ENCODE assay signal across 18 cellular contexts in genomic region chr15:64751464-64751863, GRCh38. TPM values are rescaled to one million over a fixed set of nuclear protein-coding genes. Genes with fewer than 3 reads are reported as not detected.
DNase-seq lines count a peak whose midpoint lies in the region; ATAC-seq and TF ChIP-seq lines count a peak whose summit lies in the region.
"Had no signal": no experiment of that assay in that cellular context is flagged by ENCODE, and none has a peak within 500 bp of the region (broad histone marks: within the 10 kb centered on the region; RNA-seq: fewer than 3 reads in every experiment).

No MANE protein-coding gene starts in this region.

- H3K79me1 ChIP-seq in neuronal stem cell (ENCODE audit: low read depth, low read length), result peaks cover 5% of the 10 kb centered on the region

- POLR2A ChIA-PET in CD8-positive, alpha-beta memory T cell (lab: Charles Lee), result no interaction called here

- DNase-seq in right atrium auricular region (ENCODE audit: low spot score), result no peak
- DNase-seq in cardiac septum (ENCODE audit: low spot score), result no peak
- peak; percentile 30 for DNase-seq in foreskin melanocyte
- DNase-seq in neuronal stem cell (ENCODE audit: low spot score), result no peak
- DNase-seq in CD8-positive, alpha-beta memory T cell, result no peak
- DNase-seq in NCI-H146 treated with DMSO at 0.1 percent for 48 hours (lab: John Stamatoyannopoulos, UW; ENCODE audit: unreplicated experiment), result no peak
- no peak for DNase-seq in NCI-H510A treated with DMSO at 0.1 percent for 48 hours (lab: John Stamatoyannopoulos, UW)
- DNase-seq: NCI-H1417, NCI-H2029, NCI-H2171 treated with DMSO at 0.1 percent for 48 hours, NCI-H82, Peyer's patch, SHP77 treated with DMSO at 0.1 percent for 48 hours had no signal

- TF ChIP-seq CTCF in right atrium auricular region (IDR thresholded peaks at IDR 0.05), result no peak

- no peak overlapping the region for H4K91ac ChIP-seq in neuronal stem cell (ENCODE audit: low read depth, low read length, poor library complexity)

- no peak overlapping the region for H3K4me2 ChIP-seq in neuronal stem cell (ENCODE audit: insufficient read depth, low read length, poor library complexity, severe bottlenecking)

- no peak overlapping the region for H3K9ac ChIP-seq in neuronal stem cell (ENCODE audit: low read depth, low read length, poor library complexity)
- H3K9ac ChIP-seq: BLaER1 treated with 17β-estradiol and CSF1 and Interleukin-3, amounts not matched to agents 10 nM and 100 nM had no signal

- intact Hi-C loops in cardiac septum (cut with DNase I), result no loop called here

- H2BK120ac ChIP-seq in neuronal stem cell (ENCODE audit: low read depth, low read length), result peak overlapping the region; percentile 61

- no CpG with 5 or more reads among the region's 13 CpGs for WGBS in neuronal stem cell (ENCODE audit: extremely low coverage in 2 of 2, insufficient read length in 2 of 2, insufficient replicate concordance in 1 of 2), 2 donors

- peak overlapping the region; percentile 63 for H2AK5ac ChIP-seq in neuronal stem cell (ENCODE audit: low read depth, low read length)

- H3K4me3 ChIP-seq in right atrium auricular region (no peak overlapping the region), neuronal stem cell (ENCODE audit: low read length in 2 of 2) (no peak overlapping the region)
- H3K4me3 ChIP-seq in CD8-positive, alpha-beta memory T cell (ENCODE audit: low read length), result no peak overlapping the region
- H3K4me3 ChIP-seq: BLaER1 treated with 17β-estradiol and CSF1 and Interleukin-3, amounts not matched to agents 10 nM and 100 nM; Peyer's patch had no signal

- H3K36me3 ChIP-seq in right atrium auricular region (peaks cover 16% of the 10 kb centered on the region), neuronal stem cell (replicated peaks in 1 of 2; ENCODE audit: control insufficient read depth in 2 of 2, insufficient read depth in 2 of 2, low read length in 2 of 2) (peaks cover 0 to 45% of the 10 kb centered on the region in 2 donors)
- H3K36me3 ChIP-seq in CD8-positive, alpha-beta memory T cell (ENCODE audit: insufficient read depth, low read length), result no peaks in the 10 kb centered on the region
- H3K36me3 ChIP-seq: BLaER1 treated with 17β-estradiol and CSF1 and Interleukin-3, amounts not matched to agents 10 nM and 100 nM; Peyer's patch had no signal

- CTCF ChIA-PET in CD8-positive, alpha-beta memory T cell (lab: Charles Lee), result interaction anchor here (1.1 kb wide), 1 partner anchor 9 kb away, joined by 3 read pairs; no protein-coding TSS in a partner anchor

- no peak for ATAC-seq in HG03460 (IDR thresholded peaks at IDR 0.05; ENCODE audit: unreplicated experiment)
- ATAC-seq: HCT116 had no signal

- H3K27ac Mint-ChIP-seq in CD8-positive, alpha-beta memory T cell, result no peak overlapping the region
- H3K27ac Mint-ChIP-seq: IgD-negative memory B cell had no signal

- H3K14ac ChIP-seq in neuronal stem cell (ENCODE audit: low read length), result no peak overlapping the region

- peak overlapping the region; percentile 85 for H3K23ac ChIP-seq in neuronal stem cell (ENCODE audit: low read depth, low read length, poor library complexity)

- H3K18ac ChIP-seq in neuronal stem cell (ENCODE audit: low read length), result peak overlapping the region; percentile 28

- no peak overlapping the region for H2BK5ac ChIP-seq in neuronal stem cell (ENCODE audit: low read length)

- H3K27ac ChIP-seq in right atrium auricular region (peak overlapping the region; percentile 78 to 90), neuronal stem cell (replicated peaks; ENCODE audit: low read length) (no peak overlapping the region)
- H3K27ac ChIP-seq in CD8-positive, alpha-beta memory T cell (ENCODE audit: low read depth, low read length), result no peak overlapping the region
- H3K27ac ChIP-seq: 22Rv1; BLaER1 treated with 17β-estradiol and CSF1 and Interleukin-3, amounts not matched to agents 10 nM and 100 nM had no signal

- H4K8ac ChIP-seq in neuronal stem cell (ENCODE audit: low read depth, low read length), result no peak overlapping the region

- H3K4me1 ChIP-seq in right atrium auricular region (peaks cover 0 to 76% of the 10 kb centered on the region in 2 donors), neuronal stem cell (ENCODE audit: control insufficient read depth in 2 of 2, insufficient read depth in 1 of 2, low read depth in 1 of 2, low read length in 2 of 2) (peaks cover 0 to 10% of the 10 kb centered on the region in 2 donors)
- H3K4me1 ChIP-seq in CD8-positive, alpha-beta memory T cell (ENCODE audit: insufficient read depth, low read length), result no peaks in the 10 kb centered on the region

- H2BK15ac ChIP-seq in neuronal stem cell (ENCODE audit: low read length), result no peak overlapping the region

- no peak overlapping the region for H3K4ac ChIP-seq in neuronal stem cell (ENCODE audit: low read length)

- no peaks in the 10 kb centered on the region for H3K9me3 ChIP-seq in right atrium auricular region
- H3K9me3 ChIP-seq in neuronal stem cell (replicated peaks in 1 of 2; ENCODE audit: control insufficient read depth in 2 of 2, insufficient read depth in 1 of 2, low read depth in 1 of 2, low read length in 2 of 2), result no peaks in the 10 kb centered on the region
- H3K9me3 ChIP-seq in CD8-positive, alpha-beta memory T cell (ENCODE audit: low read length), result no peaks in the 10 kb centered on the region
- H3K9me3 ChIP-seq: BLaER1 treated with 17β-estradiol and CSF1 and Interleukin-3, amounts not matched to agents 10 nM and 100 nM; Peyer's patch had no signal

- H3K4me1 Mint-ChIP-seq in CD8-positive, alpha-beta memory T cell, result no peaks in the 10 kb centered on the region

- H2BK12ac ChIP-seq in neuronal stem cell (ENCODE audit: low read length), result no peak overlapping the region

- no peaks in the 10 kb centered on the region for H3K9me3 Mint-ChIP-seq in CD8-positive, alpha-beta memory T cell
- H3K9me3 Mint-ChIP-seq: IgD-negative memory B cell had no signal

- no peaks in the 10 kb centered on the region for H3K36me3 Mint-ChIP-seq in CD8-positive, alpha-beta memory T cell
- H3K36me3 Mint-ChIP-seq: IgD-negative memory B cell had no signal

- H3K27me3 ChIP-seq in right atrium auricular region (no peaks in the 10 kb centered on the region), neuronal stem cell (ENCODE audit: control insufficient read depth in 3 of 3, insufficient read depth in 3 of 3, low read depth in 1 of 3, low read length in 3 of 3) (no peaks in the 10 kb centered on the region)
- no peaks in the 10 kb centered on the region for H3K27me3 ChIP-seq in CD8-positive, alpha-beta memory T cell (ENCODE audit: insufficient read depth, low read length, poor library complexity, severe bottlenecking)
- H3K27me3 ChIP-seq: Peyer's patch had no signal

- H3K27me3 Mint-ChIP-seq in CD8-positive, alpha-beta memory T cell, result peaks cover 5 to 29% of the 10 kb centered on the region in 2 donors

- no peak overlapping the region for H2AFZ ChIP-seq in neuronal stem cell (ENCODE audit: low read length)

- no peak overlapping the region for H3K4me3 Mint-ChIP-seq in CD8-positive, alpha-beta memory T cell

RNA-seq across cellular contexts. Expression of gene RBPMS2, which starts 23.9 kb away (rescaled TPM):
- total RNA-seq in right atrium auricular region (10 to 100 TPM; 84.2 to 85.0 TPM), cardiac septum (242 TPM)
- polyA plus RNA-seq in neuronal stem cell (2013, experiment 1 of 2), result 33.3 TPM
- 32.1 TPM for polyA plus RNA-seq in neuronal stem cell (2013, experiment 2 of 2)
- not detected for total RNA-seq in CD8-positive, alpha-beta memory T cell
- not detected for polyA plus RNA-seq in CD8-positive, alpha-beta memory T cell

Comparison
In these comparisons a context has a peak if more than half of its experiments do, and no peak if none do; other contexts are left out.
1. H3K27ac ChIP-seq: peak in right atrium auricular region (2 of 2); none in neuronal stem cell (single experiment) and CD8-positive, alpha-beta memory T cell (single experiment).
2. RNA of gene RBPMS2, which starts 23.9 kb away (total RNA-seq): 242 TPM in cardiac septum (single experiment) and 84.2 to 85.0 TPM in right atrium auricular region; not detected in CD8-positive, alpha-beta memory T cell; every median in the first group is over 10 times any median in the second.